17 cellular contexts compared by ENCODE assay signal in genomic region chr3:157103860-157104259, GRCh38. TPM values are rescaled to one million over a fixed set of nuclear protein-coding genes. Genes with fewer than 3 reads are reported as not detected.
A peak's percentile ranks its signal among the peaks of the same experiment; 100 is the strongest.
DNase-seq lines count a peak whose midpoint lies in the region; ATAC-seq and TF ChIP-seq lines count a peak whose summit lies in the region.
"Had no signal": no experiment of that assay in that cellular context is flagged by ENCODE, and none has a peak within 500 bp of the region (broad histone marks: within the 10 kb centered on the region; RNA-seq: fewer than 3 reads in every experiment).

No MANE protein-coding gene starts in this region.

- H3K4me3 ChIP-seq in skin epidermis, result no peak overlapping the region
- no peak overlapping the region for H3K4me3 ChIP-seq in coronary artery
- H3K4me3 ChIP-seq in mucosa of descending colon, result no peak overlapping the region
- H3K4me3 ChIP-seq: lung had no signal

- no peaks in the 10 kb centered on the region for H3K36me3 Mint-ChIP-seq in T-helper 2 cell treated with Interferon-gamma antibody and Interleukin-4, amounts not matched to agents 5 μg/mL and 100 μg/mL, for 36 hours (ENCODE audit: low read depth)
- no peaks in the 10 kb centered on the region for H3K36me3 Mint-ChIP-seq in activated CD4-positive, alpha-beta memory T cell treated with anti-CD3 and anti-CD28 coated beads for 36 hours

- CTCF ChIA-PET in activated CD4-positive, alpha-beta memory T cell treated with anti-CD3 and anti-CD28 coated beads for 36 hours (lab: Charles Lee), result interaction anchor here (1.0 to 2.5 kb wide), 4 partner anchors 15 to 34 kb away, joined by 3 to 13 read pairs (median 5); no protein-coding TSS in a partner anchor

- intact Hi-C loops in activated CD4-positive, alpha-beta memory T cell treated with anti-CD3 and anti-CD28 coated beads for 36 hours (cut with micrococcal nuclease), result loop anchor here (1.0 kb wide), 2 partner anchors 15 to 24 kb away; no protein-coding TSS in a partner anchor
- intact Hi-C loops in mucosa of descending colon (cut with DNase I, micrococcal nuclease), result no loop called here

- DNase-seq in T-helper 2 cell treated with Interferon-gamma antibody and Interleukin-4, amounts not matched to agents 5 μg/mL and 100 μg/mL, for 36 hours (ENCODE audit: low spot score), result no peak
- DNase-seq in T-helper 2 cell, result no peak
- DNase-seq in activated CD4-positive, alpha-beta memory T cell treated with anti-CD3 and anti-CD28 coated beads for 36 hours, result no peak
- no peak for DNase-seq in SIG-M5 (lab: John Stamatoyannopoulos, UW)
- DNase-seq in coronary artery (ENCODE audit: low spot score), result no peak
- no peak for DNase-seq in mucosa of descending colon
- DNase-seq: erythroblast; KG1; stimulated activated CD4-positive, alpha-beta T cell treated with anti-CD3 and anti-CD28 coated beads, Interleukin-1b, Interleukin-23, amount 100 ng/mL, for 48 hours; T1000 had no signal

- peaks cover 13% of the 10 kb centered on the region for H3K4me1 ChIP-seq in mucosa of descending colon (ENCODE audit: low read depth)

- POLR2A ChIA-PET in activated CD4-positive, alpha-beta memory T cell treated with anti-CD3 and anti-CD28 coated beads for 36 hours (lab: Charles Lee), result interaction anchor here (1.5 to 2.2 kb wide), 2 partner anchors 15 to 71 kb away, joined by 5 to 12 read pairs; no protein-coding TSS in a partner anchor

- no peaks in the 10 kb centered on the region for H3K36me3 ChIP-seq in mucosa of descending colon (ENCODE audit: low read depth)

- no peaks in the 10 kb centered on the region for H3K9me3 Mint-ChIP-seq in T-helper 2 cell treated with Interferon-gamma antibody and Interleukin-4, amounts not matched to agents 5 μg/mL and 100 μg/mL, for 36 hours
- H3K9me3 Mint-ChIP-seq in activated CD4-positive, alpha-beta memory T cell treated with anti-CD3 and anti-CD28 coated beads for 36 hours, result peaks cover 3% of the 10 kb centered on the region
- H3K9me3 Mint-ChIP-seq: stimulated activated naive CD8-positive, alpha-beta T cell treated with anti-CD3 and anti-CD28 coated beads, Interleukin-15, Interleukin-2, amounts not matched to agents 100 ng/mL and 50 ng/mL, for 24 hours had no signal

- ATAC-seq in HG02678 (IDR thresholded peaks at IDR 0.05; ENCODE audit: unreplicated experiment) (peak; percentile 6), mucosa of descending colon (no peak)
- ATAC-seq: HCT116 had no signal

- H3K27ac Mint-ChIP-seq in T-helper 2 cell treated with Interferon-gamma antibody and Interleukin-4, amounts not matched to agents 5 μg/mL and 100 μg/mL, for 36 hours, result peak overlapping the region; percentile 71
- peak overlapping the region; percentile 82 for H3K27ac Mint-ChIP-seq in activated CD4-positive, alpha-beta memory T cell treated with anti-CD3 and anti-CD28 coated beads for 36 hours
- H3K27ac Mint-ChIP-seq: stimulated activated naive CD8-positive, alpha-beta T cell treated with anti-CD3 and anti-CD28 coated beads, Interleukin-15, Interleukin-2, amounts not matched to agents 100 ng/mL and 50 ng/mL, for 24 hours had no signal

- no peaks in the 10 kb centered on the region for H3K9me3 ChIP-seq in mucosa of descending colon

- H3K4me3 Mint-ChIP-seq in T-helper 2 cell treated with Interferon-gamma antibody and Interleukin-4, amounts not matched to agents 5 μg/mL and 100 μg/mL, for 36 hours, result peak overlapping the region; percentile 42
- no peak overlapping the region for H3K4me3 Mint-ChIP-seq in activated CD4-positive, alpha-beta memory T cell treated with anti-CD3 and anti-CD28 coated beads for 36 hours
- H3K4me3 Mint-ChIP-seq: stimulated activated naive CD8-positive, alpha-beta T cell treated with anti-CD3 and anti-CD28 coated beads, Interleukin-15, Interleukin-2, amounts not matched to agents 100 ng/mL and 50 ng/mL, for 24 hours had no signal

- peaks cover 43% of the 10 kb centered on the region for H3K4me1 Mint-ChIP-seq in T-helper 2 cell treated with Interferon-gamma antibody and Interleukin-4, amounts not matched to agents 5 μg/mL and 100 μg/mL, for 36 hours (ENCODE audit: low read depth)
- H3K4me1 Mint-ChIP-seq in activated CD4-positive, alpha-beta memory T cell treated with anti-CD3 and anti-CD28 coated beads for 36 hours (ENCODE audit: low read depth), result peaks cover 44% of the 10 kb centered on the region

- H3K27ac ChIP-seq in skin epidermis, result peak overlapping the region in 11 of 21 experiments; percentile 1 to 74 (median 26)
- no peak overlapping the region for H3K27ac ChIP-seq in coronary artery
- H3K27ac ChIP-seq: 22Rv1, parathyroid adenoma had no signal

- H3K27me3 Mint-ChIP-seq in T-helper 2 cell treated with Interferon-gamma antibody and Interleukin-4, amounts not matched to agents 5 μg/mL and 100 μg/mL, for 36 hours (ENCODE audit: low read depth), result no peaks in the 10 kb centered on the region
- H3K27me3 Mint-ChIP-seq in activated CD4-positive, alpha-beta memory T cell treated with anti-CD3 and anti-CD28 coated beads for 36 hours, result no peaks in the 10 kb centered on the region
- H3K27me3 Mint-ChIP-seq: stimulated activated naive CD8-positive, alpha-beta T cell treated with anti-CD3 and anti-CD28 coated beads, Interleukin-15, Interleukin-2, amounts not matched to agents 100 ng/mL and 50 ng/mL, for 24 hours had no signal

- no peak for TF ChIP-seq CTCF in coronary artery (IDR thresholded peaks at IDR 0.05)
- no peak for TF ChIP-seq CTCF in mucosa of descending colon (IDR thresholded peaks at IDR 0.05)

RNA-seq across cellular contexts. Expression of gene CCNL1, which starts 56.1 kb away (rescaled TPM):
- 100 to 1,000 TPM; 144 to 150 TPM for total RNA-seq in activated CD4-positive, alpha-beta memory T cell treated with anti-CD3 and anti-CD28 coated beads for 36 hours
- total RNA-seq in mucosa of descending colon, result 100 to 1,000 TPM; 127 to 146 (median 133) TPM

Comparison
In these comparisons a context has a peak if more than half of its experiments do, and no peak if none do; other contexts are left out.
1. H3K27ac ChIP-seq: peak in skin epidermis (11 of 21); none in coronary artery (0 of 2).